Comparison of ENCODE assay signal across 9 cellular contexts in the genomic region with DNA sequence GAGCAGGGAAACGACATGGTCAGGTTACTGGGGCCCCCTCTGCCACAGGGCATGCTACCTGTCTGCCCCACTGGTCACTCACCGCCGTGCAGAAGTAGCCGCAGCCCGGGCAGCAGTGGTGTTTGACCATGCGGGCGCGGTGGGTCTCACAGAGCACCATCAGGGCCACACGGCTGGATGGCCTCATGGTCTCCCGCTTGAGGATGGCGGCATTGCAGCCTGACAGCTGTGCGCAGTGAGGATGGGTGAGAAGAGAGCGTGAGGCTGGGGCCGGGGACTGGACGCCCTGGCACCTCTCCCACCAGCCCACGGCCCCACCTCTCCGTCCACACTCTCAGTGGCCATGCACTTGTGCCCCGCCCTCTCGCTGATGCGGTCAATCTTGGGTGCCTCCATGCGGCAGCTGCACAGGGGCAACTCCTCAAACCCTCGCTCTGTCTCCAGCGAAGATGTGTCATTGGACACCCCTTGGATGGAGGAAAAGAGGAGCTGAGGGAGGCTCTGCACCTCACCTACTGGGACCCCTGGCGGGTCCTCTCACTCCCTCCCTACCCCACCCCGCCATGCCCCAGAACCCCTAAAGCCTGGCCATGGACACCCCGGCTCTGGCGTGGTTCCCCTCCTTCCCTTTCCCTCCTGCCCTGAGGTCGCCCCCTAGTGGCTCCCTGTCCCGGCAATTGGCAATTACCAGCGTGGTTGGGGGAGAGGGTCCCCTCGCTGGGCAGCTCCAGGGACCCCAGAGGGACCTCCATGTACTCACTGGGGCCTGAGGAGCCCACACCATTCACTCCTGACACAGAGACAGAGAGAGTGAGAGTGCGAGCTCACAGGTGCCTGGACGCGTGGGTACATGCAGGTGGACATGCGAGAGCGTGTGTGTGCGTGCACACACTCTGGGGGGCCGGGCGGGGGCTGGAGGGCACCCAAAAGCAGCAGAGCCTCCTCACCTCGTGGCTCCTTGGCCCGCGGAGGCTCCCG. TPM values are rescaled to one million over a fixed set of nuclear protein-coding genes. Genes with fewer than 3 reads are reported as not detected.
DNase-seq lines count a peak whose midpoint lies in the region; ATAC-seq and TF ChIP-seq lines count a peak whose summit lies in the region.
"Had no signal": no experiment of that assay in that cellular context is flagged by ENCODE, and none has a peak within 500 bp of the region (broad histone marks: within the 10 kb centered on the region; RNA-seq: fewer than 3 reads in every experiment).

No MANE protein-coding gene starts in this region.

- ATAC-seq in HG03565 (IDR thresholded peaks at IDR 0.05; ENCODE audit: unreplicated experiment) (no peak), HG03025 (IDR thresholded peaks at IDR 0.05; ENCODE audit: low FRiP score, unreplicated experiment) (no peak)

- POLR2A ChIA-PET in OCI-LY7 (lab: Charles Lee), result no interaction called here

- no peak overlapping the region for H2AFZ ChIP-seq in OCI-LY7 (ENCODE audit: low read length)

- H3K36me3 Mint-ChIP-seq in activated naive CD8-positive, alpha-beta T cell treated with anti-CD3 and anti-CD28 coated beads for 36 hours, result peaks cover 18% of the 10 kb centered on the region
- H3K36me3 Mint-ChIP-seq in immature natural killer cell, result peaks cover 20 to 39% (median 23%) of the 10 kb centered on the region in 3 donors

- no peaks in the 10 kb centered on the region for H3K4me1 Mint-ChIP-seq in activated naive CD8-positive, alpha-beta T cell treated with anti-CD3 and anti-CD28 coated beads for 36 hours
- no peaks in the 10 kb centered on the region for H3K4me1 Mint-ChIP-seq in immature natural killer cell

- TF ChIP-seq CTCF in OCI-LY7 (conservative IDR thresholded peaks at IDR 0.05; ENCODE audit: low read length), result peak; percentile 90

- H3K4me2 ChIP-seq in OCI-LY7 (ENCODE audit: low read length), result no peak overlapping the region

- H3K4me1 ChIP-seq in OCI-LY7 (ENCODE audit: insufficient read depth, low read length, poor library complexity, severe bottlenecking), result no peaks in the 10 kb centered on the region

- H3K27ac Mint-ChIP-seq in activated naive CD8-positive, alpha-beta T cell treated with anti-CD3 and anti-CD28 coated beads for 36 hours, result no peak overlapping the region
- no peak overlapping the region for H3K27ac Mint-ChIP-seq in immature natural killer cell

- H3K9me3 Mint-ChIP-seq in activated naive CD8-positive, alpha-beta T cell treated with anti-CD3 and anti-CD28 coated beads for 36 hours, result no peaks in the 10 kb centered on the region
- no peaks in the 10 kb centered on the region for H3K9me3 Mint-ChIP-seq in immature natural killer cell

- H3K9me2 ChIP-seq in OCI-LY7 (ENCODE audit: insufficient read depth, low read length), result no peaks in the 10 kb centered on the region

- H3K27ac ChIP-seq in OCI-LY7 (ENCODE audit: low read depth, low read length, poor library complexity, severe bottlenecking), result no peak overlapping the region
- H3K27ac ChIP-seq: epithelial cell of prostate had no signal

- CTCF ChIA-PET in OCI-LY7 (lab: Charles Lee; ENCODE audit: unreplicated experiment), result interaction anchor here (0.5 to 1.4 kb wide), 2 partner anchors 10 to 194 kb away, joined by 4 to 6 read pairs; no protein-coding TSS in a partner anchor

- H3K79me2 ChIP-seq in OCI-LY7 (ENCODE audit: insufficient read depth, low read depth, low read length), result no peaks in the 10 kb centered on the region

- no peaks in the 10 kb centered on the region for H3K9me3 ChIP-seq in OCI-LY7 (ENCODE audit: low read length)

- peak; percentile 80 for DNase-seq in D341Med (ENCODE audit: low spot score)
- DNase-seq in OCI-LY7 (ENCODE audit: low spot score), result peak; percentile 38
- DNase-seq in activated naive CD8-positive, alpha-beta T cell treated with anti-CD3 and anti-CD28 coated beads for 36 hours, result peak; percentile 58
- peak in 2 of 3 donors; percentile 34 to 43 for DNase-seq in immature natural killer cell
- peak; percentile 40 for DNase-seq in stimulated activated CD8-positive, alpha-beta memory T cell treated with anti-CD3 and anti-CD28 coated beads, Interleukin-7, amount 100 ng/mL, for 24 hours (ENCODE audit: low read depth)
- no peak for DNase-seq in NCI-H446 treated with DMSO at 0.1 percent for 48 hours (lab: John Stamatoyannopoulos, UW)

- H4K20me1 ChIP-seq in OCI-LY7 (ENCODE audit: insufficient read depth, low read length), result no peaks in the 10 kb centered on the region

- H3K36me3 ChIP-seq in OCI-LY7 (ENCODE audit: insufficient read depth, low read length), result peaks cover 94% of the 10 kb centered on the region

- H3K4me3 Mint-ChIP-seq in activated naive CD8-positive, alpha-beta T cell treated with anti-CD3 and anti-CD28 coated beads for 36 hours, result no peak overlapping the region
- H3K4me3 Mint-ChIP-seq in immature natural killer cell, result no peak overlapping the region

- H3K27me3 Mint-ChIP-seq in activated naive CD8-positive, alpha-beta T cell treated with anti-CD3 and anti-CD28 coated beads for 36 hours, result no peaks in the 10 kb centered on the region
- H3K27me3 Mint-ChIP-seq in immature natural killer cell (ENCODE audit: low read depth in 3 of 3), result no peaks in the 10 kb centered on the region

- no TSS peak for BruUV-seq in OCI-LY7 (replicated peaks; lab: Mats Ljungman, UMichigan)

- no peak overlapping the region for H3K4me3 ChIP-seq in OCI-LY7 (ENCODE audit: low read depth, low read length, poor library complexity, severe bottlenecking)

- intact Hi-C loops in OCI-LY7 (cut with micrococcal nuclease; ENCODE audit: unreplicated experiment), result no loop called here

RNA-seq across cellular contexts. Expression of a gene that starts 8.9 kb away (rescaled TPM):
- 49.5 and 55.1 TPM in 2 replicates for total RNA-seq in OCI-LY7 (2014; rRNA removed; shearing (Covaris generic))
- total RNA-seq in OCI-LY7 (2022), result 70.4 and 76.8 TPM in 2 replicates
- 10 to 100 TPM; 63.4 to 64.0 TPM for total RNA-seq in activated naive CD8-positive, alpha-beta T cell treated with anti-CD3 and anti-CD28 coated beads for 36 hours
- 10 to 100 TPM; 18.8 to 52.1 (median 21.5) TPM for polyA plus RNA-seq in immature natural killer cell

RNA-seq across cellular contexts. Expression of a gene that starts 9.8 kb away (rescaled TPM):
- not detected in 2 replicates for total RNA-seq in OCI-LY7 (2014; rRNA removed; shearing (Covaris generic))
- not detected in 2 replicates for total RNA-seq in OCI-LY7 (2022)
- under 1 TPM in 1 of 2 experiments, not detected in 1; 0.30 TPM for total RNA-seq in activated naive CD8-positive, alpha-beta T cell treated with anti-CD3 and anti-CD28 coated beads for 36 hours
- polyA plus RNA-seq in immature natural killer cell, result not detected

RNA-seq across cellular contexts. Expression of a gene that starts 13.3 kb away (rescaled TPM):
- total RNA-seq in OCI-LY7 (2014; rRNA removed; shearing (Covaris generic)), result 12.8 and 17.6 TPM in 2 replicates
- total RNA-seq in OCI-LY7 (2022), result 20.2 and 21.0 TPM in 2 replicates
- 1 to 10 TPM; 3.1 to 3.2 TPM for total RNA-seq in activated naive CD8-positive, alpha-beta T cell treated with anti-CD3 and anti-CD28 coated beads for 36 hours
- polyA plus RNA-seq in immature natural killer cell, result not detected

RNA-seq across cellular contexts. Expression of a gene that starts 25.9 kb away (rescaled TPM):
- 5.5 and 7.0 TPM in 2 replicates for total RNA-seq in OCI-LY7 (2014; rRNA removed; shearing (Covaris generic))
- 10.6 and 13.4 TPM in 2 replicates for total RNA-seq in OCI-LY7 (2022)
- total RNA-seq in activated naive CD8-positive, alpha-beta T cell treated with anti-CD3 and anti-CD28 coated beads for 36 hours, result 10 to 100 TPM; 12.4 to 12.9 TPM
- 10 to 100 TPM; 37.5 to 44.9 (median 40.5) TPM for polyA plus RNA-seq in immature natural killer cell

RNA-seq across cellular contexts. Expression of a gene that starts 38.9 kb away (rescaled TPM):
- 3.1 and 3.4 TPM in 2 replicates for total RNA-seq in OCI-LY7 (2014; rRNA removed; shearing (Covaris generic))
- 4.4 and 8.7 TPM in 2 replicates for total RNA-seq in OCI-LY7 (2022)
- total RNA-seq in activated naive CD8-positive, alpha-beta T cell treated with anti-CD3 and anti-CD28 coated beads for 36 hours, result 1 to 10 TPM in 1 of 2 experiments, under 1 TPM in 1; 0.42 to 1.6 TPM
- polyA plus RNA-seq in immature natural killer cell, result under 1 TPM in 1 of 3 donors, not detected in 2; 0.74 TPM
